ENCODE assay signal across 1 cellular context in the genomic region with DNA sequence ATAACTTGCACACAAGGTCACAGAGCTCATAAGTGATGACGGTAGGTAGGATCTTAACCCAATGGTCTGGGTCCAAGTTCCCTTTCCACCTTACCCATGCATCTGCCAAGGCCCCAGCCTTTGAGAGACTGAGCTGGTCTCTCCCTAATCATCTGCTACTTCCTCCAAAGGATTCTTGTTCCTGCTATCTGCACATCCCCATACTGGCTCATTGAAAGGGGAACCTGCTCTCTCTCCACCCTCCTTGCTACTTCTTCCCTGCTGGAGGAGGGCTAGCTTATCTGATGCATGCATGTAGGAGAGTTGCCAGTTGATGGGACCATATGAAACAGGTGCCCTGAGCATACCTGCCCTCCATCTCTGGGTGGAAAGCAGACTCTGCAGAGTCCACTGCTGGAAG.
TF ChIP-seq lines count a peak whose summit lies in the region.

No MANE protein-coding gene starts in this region.

TF ChIP-seq in K562, 482 proteins besides CTCF, POLR2A, EP300 and RAD21 (continued from another document):
- TF ChIP-seq, protein P1, sequence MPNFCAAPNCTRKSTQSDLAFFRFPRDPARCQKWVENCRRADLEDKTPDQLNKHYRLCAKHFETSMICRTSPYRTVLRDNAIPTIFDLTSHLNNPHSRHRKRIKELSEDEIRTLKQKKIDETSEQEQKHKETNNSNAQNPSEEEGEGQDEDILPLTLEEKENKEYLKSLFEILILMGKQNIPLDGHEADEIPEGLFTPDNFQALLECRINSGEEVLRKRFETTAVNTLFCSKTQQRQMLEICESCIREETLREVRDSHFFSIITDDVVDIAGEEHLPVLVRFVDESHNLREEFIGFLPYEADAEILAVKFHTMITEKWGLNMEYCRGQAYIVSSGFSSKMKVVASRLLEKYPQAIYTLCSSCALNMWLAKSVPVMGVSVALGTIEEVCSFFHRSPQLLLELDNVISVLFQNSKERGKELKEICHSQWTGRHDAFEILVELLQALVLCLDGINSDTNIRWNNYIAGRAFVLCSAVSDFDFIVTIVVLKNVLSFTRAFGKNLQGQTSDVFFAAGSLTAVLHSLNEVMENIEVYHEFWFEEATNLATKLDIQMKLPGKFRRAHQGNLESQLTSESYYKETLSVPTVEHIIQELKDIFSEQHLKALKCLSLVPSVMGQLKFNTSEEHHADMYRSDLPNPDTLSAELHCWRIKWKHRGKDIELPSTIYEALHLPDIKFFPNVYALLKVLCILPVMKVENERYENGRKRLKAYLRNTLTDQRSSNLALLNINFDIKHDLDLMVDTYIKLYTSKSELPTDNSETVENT (CRISPR knock-in tag; IDR thresholded peaks at IDR 0.05), result no peak
- no peak for TF ChIP-seq ZFP36 (IDR thresholded peaks at IDR 0.05; ENCODE audit: low read depth, low read length, partially characterized antibody)
